In the genomic region with DNA sequence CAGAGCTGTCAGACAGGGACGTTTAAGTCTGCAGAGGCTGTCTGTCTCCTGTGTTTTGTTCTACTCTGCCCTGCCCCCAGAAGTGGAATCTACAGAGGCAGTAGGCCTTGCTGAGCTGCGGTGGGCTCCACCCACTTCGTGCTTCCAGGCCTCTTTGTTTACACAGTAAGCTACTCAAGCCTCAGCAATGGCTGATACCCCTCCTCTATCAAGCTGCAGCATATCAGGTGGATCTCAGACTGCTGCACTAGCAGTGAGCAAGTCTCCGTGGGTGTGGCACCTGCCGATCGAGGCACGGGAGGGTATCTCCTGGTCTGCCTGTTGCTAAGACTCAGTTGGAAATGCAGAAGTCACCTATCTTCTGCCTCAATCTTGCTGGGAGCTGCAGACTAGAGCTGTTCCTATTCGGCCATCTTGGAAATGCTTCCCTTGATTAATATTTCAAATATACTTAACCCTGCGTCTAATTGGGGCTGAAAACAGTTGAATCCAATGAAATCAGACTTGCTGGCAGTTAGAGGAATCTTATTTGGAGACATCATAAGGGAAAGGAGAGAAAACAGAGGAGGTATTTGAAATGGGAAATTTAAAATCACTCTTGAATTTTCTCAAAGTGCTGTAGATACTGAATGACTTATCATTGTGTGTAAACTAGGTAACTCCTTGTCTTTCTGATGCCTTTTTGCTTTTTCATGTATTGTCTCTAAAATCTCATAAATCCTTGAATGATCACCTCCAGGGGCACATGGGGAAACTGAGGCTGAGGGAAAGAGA, we compare ENCODE assay signal across 9 cellular contexts. TPM values are rescaled to one million over a fixed set of nuclear protein-coding genes. Genes with fewer than 3 reads are reported as not detected.
DNase-seq lines count a peak whose midpoint lies in the region; TF ChIP-seq lines count a peak whose summit lies in the region.
"Had no signal": no experiment of that assay in that cellular context is flagged by ENCODE, and none has a peak within 500 bp of the region (broad histone marks: within the 10 kb centered on the region; RNA-seq: fewer than 3 reads in every experiment).

No MANE protein-coding gene starts in this region.

- H3K27ac ChIP-seq in thymus (ENCODE audit: low read depth): peak overlapping the region; percentile 85

- DNase-seq in activated T-cell treated with anti-CD3 and anti-CD28 coated beads for 1 hour (ENCODE audit: low read depth) (peak; percentile 14), OCI-M1 (lab: John Stamatoyannopoulos, UW) (peak; percentile 99), iPS-NIHi7 (ENCODE audit: extremely low spot score) (peak; percentile 45), GM10266 (ENCODE audit: extremely low spot score) (no peak), Ammon's horn (ENCODE audit: low spot score) (no peak), CD1c-positive myeloid dendritic cell (ENCODE audit: extremely low spot score) (no peak)
- no peak for DNase-seq in activated T-cell treated with anti-CD3 and anti-CD28 coated beads, Interleukin-2, amount 50 U/mL, for 1 hour

- H3K4me1 ChIP-seq in thymus (ENCODE audit: control insufficient read depth, insufficient read depth, low read length): peaks cover 5% of the 10 kb centered on the region

- H3K36me3 ChIP-seq in thymus (ENCODE audit: control insufficient read depth, insufficient read depth): no peaks in the 10 kb centered on the region

- H3K4me3 ChIP-seq in thymus (ENCODE audit: low read length): no peak overlapping the region

- H3K27me3 ChIP-seq in thymus (ENCODE audit: control insufficient read depth, insufficient read depth): no peaks in the 10 kb centered on the region

- TF ChIP-seq CTCF in GM10266 (IDR thresholded peaks at IDR 0.05; ENCODE audit: control insufficient read depth, insufficient read depth, low read depth, missing control alignments): no peak

- H3K9me3 ChIP-seq in thymus (ENCODE audit: control insufficient read depth): no peaks in the 10 kb centered on the region

- WGBS in thymus: 62% methylated on average over 9 of the region's 9 CpGs

RNA-seq across cellular contexts. Expression of a gene that starts 13.8 kb away (rescaled TPM):
- 20.8 TPM for polyA plus RNA-seq in thymus

RNA-seq across cellular contexts. Expression of a gene that starts 41.4 kb away (rescaled TPM):
- polyA plus RNA-seq in thymus: 11.4 TPM
- polyA plus RNA-seq: keratinocyte had no signal

Comparison
In these comparisons a context has a peak if more than half of its experiments do, and no peak if none do; other contexts are left out.
1. DNase-seq: peak in activated T-cell treated with anti-CD3 and anti-CD28 coated beads for 1 hour (single experiment), OCI-M1 (single experiment) and iPS-NIHi7 (single experiment); none in activated T-cell treated with anti-CD3 and anti-CD28 coated beads, Interleukin-2, amount 50 U/mL, for 1 hour (single experiment), GM10266 (single experiment), Ammon's horn (single experiment) and CD1c-positive myeloid dendritic cell (single experiment).